Comparison of ENCODE assay signal across 14 cellular contexts in the genomic region with DNA sequence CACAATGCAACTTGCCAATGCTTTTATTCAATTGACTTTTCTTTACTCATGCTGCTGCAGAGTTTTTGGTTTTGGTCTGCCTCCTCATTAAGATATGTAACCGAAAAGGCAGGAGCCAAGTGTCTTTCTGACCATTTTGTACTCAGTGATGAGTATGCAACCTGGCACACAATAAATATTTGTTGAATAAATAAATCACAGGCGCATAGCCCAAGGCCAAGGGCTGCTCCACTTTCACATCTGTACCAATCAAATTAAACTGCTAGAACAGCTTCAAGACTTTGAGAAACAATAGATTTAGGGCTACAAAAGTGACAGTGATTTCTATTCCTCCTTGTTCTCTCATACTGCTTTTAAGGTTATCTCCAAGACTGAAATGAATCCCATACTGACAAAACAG.
DNase-seq lines count a peak whose midpoint lies in the region; TF ChIP-seq lines count a peak whose summit lies in the region.
"Had no signal": no experiment of that assay in that cellular context is flagged by ENCODE, and none has a peak within 500 bp of the region (broad histone marks: within the 10 kb centered on the region; RNA-seq: fewer than 3 reads in every experiment).

No MANE protein-coding gene starts in this region.

- CTCF ChIA-PET in CD4-positive, alpha-beta memory T cell (lab: Charles Lee; ENCODE audit: partially characterized antibody) = interaction anchor here (0.6 kb wide), 1 partner anchor 18 kb away, joined by 4 read pairs; no protein-coding TSS in a partner anchor

- peak overlapping the region in 5 of 8 donors; percentile 7 to 71 (median 12) for H3K4me3 Mint-ChIP-seq in CD4-positive, alpha-beta memory T cell

- no peaks in the 10 kb centered on the region for H3K27me3 ChIP-seq in CD4-positive, alpha-beta memory T cell (ENCODE audit: insufficient read depth, low read length)
- H3K27me3 ChIP-seq: brain microvascular endothelial cell, tibial artery had no signal

- no peaks in the 10 kb centered on the region for H3K27me3 Mint-ChIP-seq in CD4-positive, alpha-beta memory T cell

- peaks cover 10% of the 10 kb centered on the region for H3K4me1 ChIP-seq in CD4-positive, alpha-beta memory T cell (ENCODE audit: insufficient read depth, low read length)
- H3K4me1 ChIP-seq: parathyroid adenoma, tibial artery had no signal

- H3K4me3 ChIP-seq in CD4-positive, alpha-beta memory T cell (ENCODE audit: low read length in 2 of 2) = no peak overlapping the region
- no peak overlapping the region for H3K4me3 ChIP-seq in LNCaP clone FGC (ENCODE audit: low read depth, low read length)
- H3K4me3 ChIP-seq: tibial artery had no signal

- H3K36me3 Mint-ChIP-seq in CD4-positive, alpha-beta memory T cell = no peaks in the 10 kb centered on the region

- H3K36me3 ChIP-seq in CD4-positive, alpha-beta memory T cell (ENCODE audit: insufficient read depth, low read length) = no peaks in the 10 kb centered on the region
- H3K36me3 ChIP-seq: brain microvascular endothelial cell, tibial artery had no signal

- TF ChIP-seq CTCF in LNCaP clone FGC (IDR thresholded peaks at IDR 0.05; ENCODE audit: control insufficient read depth, extremely low read depth, insufficient read depth) = no peak
- no peak for TF ChIP-seq CTCF in VCaP (conservative IDR thresholded peaks at IDR 0.05)

- peak overlapping the region; percentile 8 to 96 (median 58) for H3K27ac Mint-ChIP-seq in CD4-positive, alpha-beta memory T cell

- intact Hi-C loops in CD4-positive, alpha-beta memory T cell (cut with micrococcal nuclease) = no loop called here

- H3K9me3 ChIP-seq in CD4-positive, alpha-beta memory T cell (ENCODE audit: control insufficient read depth in 1 of 2, low read length in 2 of 2) = no peaks in the 10 kb centered on the region
- H3K9me3 ChIP-seq: tibial artery had no signal

- no peak overlapping the region for H3K27ac ChIP-seq in CD4-positive, alpha-beta memory T cell (ENCODE audit: low read depth, low read length)
- peak overlapping the region; percentile 69 for H3K27ac ChIP-seq in VCaP
- H3K27ac ChIP-seq in epithelial cell of prostate = peak overlapping the region; percentile 67
- H3K27ac ChIP-seq: brain microvascular endothelial cell, C4-2B, parathyroid adenoma, tibial artery had no signal

- POLR2A ChIA-PET in CD4-positive, alpha-beta memory T cell (lab: Charles Lee; ENCODE audit: partially characterized antibody) = interaction anchor here (1.2 to 2.8 kb wide), 6 partner anchors 10 to 939 kb away, joined by 4 to 10 read pairs (median 5); a partner anchor contains a TSS

- peaks cover 0 to 4% (median 0%) of the 10 kb centered on the region in 8 donors for H3K9me3 Mint-ChIP-seq in CD4-positive, alpha-beta memory T cell

- no peak for DNase-seq in CD4-positive, alpha-beta memory T cell
- DNase-seq in LNCaP clone FGC (ENCODE audit: low read depth) (peak; percentile 67), epithelial cell of prostate (ENCODE audit: low read depth, low spot score) (no peak), cortex of kidney (lab: John Stamatoyannopoulos, UW) (no peak), GM19240 (ENCODE audit: insufficient read length, low spot score) (no peak), amygdala (lab: John Stamatoyannopoulos, UW) (no peak)
- DNase-seq: DND-41; MM.1S; stimulated activated CD4-positive, alpha-beta T cell treated with anti-CD3 and anti-CD28 coated beads, Interleukin-4, amount 100 ng/mL, for 4 hours; tibial artery had no signal

- H3K4me1 Mint-ChIP-seq in CD4-positive, alpha-beta memory T cell = peaks cover 16 to 40% (median 27%) of the 10 kb centered on the region in 4 donors
